17 cellular contexts compared by ENCODE assay signal in genomic region chr6:151495380-151495779, GRCh38. TPM values are rescaled to one million over a fixed set of nuclear protein-coding genes. Genes with fewer than 3 reads are reported as not detected.
A peak's percentile ranks its signal among the peaks of the same experiment; 100 is the strongest.
DNase-seq lines count a peak whose midpoint lies in the region; ATAC-seq and TF ChIP-seq lines count a peak whose summit lies in the region.
"Had no signal": no experiment of that assay in that cellular context is flagged by ENCODE, and none has a peak within 500 bp of the region (broad histone marks: within the 10 kb centered on the region; RNA-seq: fewer than 3 reads in every experiment).

No MANE protein-coding gene starts in this region.

- H3K4me1 ChIP-seq in psoas muscle (peaks cover 5% of the 10 kb centered on the region), aorta (ENCODE audit: control insufficient read depth in 1 of 2, insufficient read depth in 2 of 2, low read length in 2 of 2) (no peaks in the 10 kb centered on the region)

- H3K36me3 ChIP-seq in psoas muscle (ENCODE audit: insufficient read depth in 1 of 2, low read depth in 1 of 2) (no peaks in the 10 kb centered on the region), aorta (ENCODE audit: control insufficient read depth in 1 of 2, insufficient read depth in 2 of 2, low read length in 1 of 2) (no peaks in the 10 kb centered on the region)

- ATAC-seq in T-cell (replicated peaks in 1 of 4) (no peak), psoas muscle (no peak), aorta (ENCODE audit: low FRiP score) (no peak)
- ATAC-seq in activated naive CD4-positive, alpha-beta T cell treated with anti-CD3 and anti-CD28 coated beads, Interleukin-2, amount 50 U/mL, for 72 hours: no peak

- no peaks in the 10 kb centered on the region for H3K36me3 Mint-ChIP-seq in T-helper 1 cell treated with Interleukin-12 subunit alpha and Interleukin-12 subunit beta and Interleukin-4 antibody, amounts not matched to agents 30 μg/mL and 1 μg/mL, for 36 hours (ENCODE audit: low read depth)
- H3K36me3 Mint-ChIP-seq in T-cell (no peaks in the 10 kb centered on the region), glutamatergic neuron (ENCODE audit: unreplicated experiment) (no peaks in the 10 kb centered on the region)
- H3K36me3 Mint-ChIP-seq in activated naive CD4-positive, alpha-beta T cell treated with anti-CD3 and anti-CD28 coated beads, Interleukin-2, amount 50 U/mL, for 72 hours: peaks cover 0 to 5% of the 10 kb centered on the region in 2 donors

- DNase-seq in T-helper 1 cell: no peak
- no peak for DNase-seq in T-cell
- DNase-seq in glutamatergic neuron: no peak
- DNase-seq in psoas muscle: no peak
- no peak for DNase-seq in NCI-H526 (lab: John Stamatoyannopoulos, UW)
- no peak for DNase-seq in activated naive CD4-positive, alpha-beta T cell treated with anti-CD3 and anti-CD28 coated beads, Interleukin-2, amount 50 U/mL, for 72 hours (ENCODE audit: low spot score in 2 of 2)
- DNase-seq in aorta: no peak
- DNase-seq: GOT3, mammary epithelial cell, NCI-H1092, NCI-H2029, NCI-H226, NCI-H774, testis had no signal

- intact Hi-C loops in psoas muscle (cut with DNase I) (no loop called here), aorta (cut with DNase I) (no loop called here)

- H3K27ac ChIP-seq in psoas muscle: no peak overlapping the region
- H3K27ac ChIP-seq in aorta (ENCODE audit: low read depth in 1 of 2, low read length in 2 of 2): no peak overlapping the region
- H3K27ac ChIP-seq: 22Rv1, testis had no signal

- no peaks in the 10 kb centered on the region for H3K9me3 Mint-ChIP-seq in T-helper 1 cell treated with Interleukin-12 subunit alpha and Interleukin-12 subunit beta and Interleukin-4 antibody, amounts not matched to agents 30 μg/mL and 1 μg/mL, for 36 hours
- H3K9me3 Mint-ChIP-seq in T-cell (no peaks in the 10 kb centered on the region), glutamatergic neuron (ENCODE audit: unreplicated experiment) (peaks cover 3% of the 10 kb centered on the region)
- no peaks in the 10 kb centered on the region for H3K9me3 Mint-ChIP-seq in activated naive CD4-positive, alpha-beta T cell treated with anti-CD3 and anti-CD28 coated beads, Interleukin-2, amount 50 U/mL, for 72 hours

- H3K27me3 ChIP-seq in psoas muscle (ENCODE audit: insufficient read depth in 3 of 3, low read length in 2 of 3) (peaks cover 0 to 39% (median 6%) of the 10 kb centered on the region in 3 donors), aorta (ENCODE audit: control insufficient read depth in 1 of 2, insufficient read depth in 2 of 2, low read length in 1 of 2) (no peaks in the 10 kb centered on the region)
- H3K27me3 ChIP-seq: testis had no signal

- H3K4me3 ChIP-seq in psoas muscle (peak overlapping the region; percentile 77), aorta (ENCODE audit: low read length in 2 of 2) (no peak overlapping the region)

- CTCF ChIA-PET in T-cell (lab: Charles Lee): no interaction called here

- H3K4me1 Mint-ChIP-seq in T-helper 1 cell treated with Interleukin-12 subunit alpha and Interleukin-12 subunit beta and Interleukin-4 antibody, amounts not matched to agents 30 μg/mL and 1 μg/mL, for 36 hours (ENCODE audit: low read depth): peaks cover 21% of the 10 kb centered on the region
- H3K4me1 Mint-ChIP-seq in T-cell: peaks cover 8 to 24% (median 17%) of the 10 kb centered on the region in 3 donors
- H3K4me1 Mint-ChIP-seq in glutamatergic neuron (ENCODE audit: low read depth, unreplicated experiment): peaks cover 4% of the 10 kb centered on the region

- WGBS in psoas muscle, 3 donors: 90 to 92% (median 91%) methylated on average over 9 of the region's 9 CpGs
- 85 to 89% methylated on average over 9 of the region's 9 CpGs for WGBS in aorta, 2 donors

- H3K4me3 Mint-ChIP-seq in T-helper 1 cell treated with Interleukin-12 subunit alpha and Interleukin-12 subunit beta and Interleukin-4 antibody, amounts not matched to agents 30 μg/mL and 1 μg/mL, for 36 hours: peak overlapping the region; percentile 58
- peak overlapping the region in 2 of 3 donors; percentile 10 to 66 for H3K4me3 Mint-ChIP-seq in T-cell
- peak overlapping the region; percentile 6 for H3K4me3 Mint-ChIP-seq in glutamatergic neuron (ENCODE audit: unreplicated experiment)

- TF ChIP-seq CTCF in glutamatergic neuron (IDR thresholded peaks at IDR 0.05; ENCODE audit: partially characterized antibody, unreplicated experiment): no peak
- no peak for TF ChIP-seq CTCF in psoas muscle (IDR thresholded peaks at IDR 0.05)

- no peak overlapping the region for H3K27ac Mint-ChIP-seq in T-helper 1 cell treated with Interleukin-12 subunit alpha and Interleukin-12 subunit beta and Interleukin-4 antibody, amounts not matched to agents 30 μg/mL and 1 μg/mL, for 36 hours
- H3K27ac Mint-ChIP-seq in T-cell (no peak overlapping the region), glutamatergic neuron (ENCODE audit: unreplicated experiment) (no peak overlapping the region)
- H3K27ac Mint-ChIP-seq in activated naive CD4-positive, alpha-beta T cell treated with anti-CD3 and anti-CD28 coated beads, Interleukin-2, amount 50 U/mL, for 72 hours: no peak overlapping the region

- H3K27me3 Mint-ChIP-seq in T-helper 1 cell treated with Interleukin-12 subunit alpha and Interleukin-12 subunit beta and Interleukin-4 antibody, amounts not matched to agents 30 μg/mL and 1 μg/mL, for 36 hours (ENCODE audit: low read depth): peaks cover 55% of the 10 kb centered on the region
- H3K27me3 Mint-ChIP-seq in T-cell (peaks cover 47 to 49% of the 10 kb centered on the region in 2 donors), glutamatergic neuron (ENCODE audit: unreplicated experiment) (peaks cover 11% of the 10 kb centered on the region)

- H3K9me3 ChIP-seq in psoas muscle (no peaks in the 10 kb centered on the region), aorta (ENCODE audit: control insufficient read depth, low read length) (no peaks in the 10 kb centered on the region)
- H3K9me3 ChIP-seq: testis had no signal

- POLR2A ChIA-PET in T-cell (lab: Charles Lee): no interaction called here

RNA-seq across cellular contexts. Expression of gene CCDC170, which starts 1.6 kb away (rescaled TPM):
- total RNA-seq in T-cell: under 1 TPM in 2 of 5 donors, not detected in 3; 0.07 to 0.32 TPM
- not detected for total RNA-seq in glutamatergic neuron (ENCODE audit: unreplicated experiment)
- total RNA-seq in psoas muscle: under 1 TPM; 0.14 to 0.25 (median 0.18) TPM
- under 1 TPM; 0.03 to 0.08 (median 0.05) TPM for polyA plus RNA-seq in psoas muscle
- total RNA-seq in activated naive CD4-positive, alpha-beta T cell treated with anti-CD3 and anti-CD28 coated beads, Interleukin-2, amount 50 U/mL, for 72 hours: not detected
- total RNA-seq in aorta: 1 to 10 TPM; 1.4 to 5.4 TPM
- under 1 TPM; 0.05 to 0.75 TPM for polyA plus RNA-seq in aorta
- total RNA-seq: Daoy, mammary epithelial cell had no signal

RNA-seq across cellular contexts. Expression of gene RMND1, which starts 43.5 kb away (rescaled TPM):
- 10 to 100 TPM in 4 of 5 donors, 1 to 10 TPM in 1; 8.0 to 15.6 (median 12.8) TPM for total RNA-seq in T-cell
- 67.0 TPM for total RNA-seq in glutamatergic neuron (ENCODE audit: unreplicated experiment)
- 10 to 100 TPM in 2 of 4 donors, 1 to 10 TPM in 2; 8.0 to 11.7 (median 9.1) TPM for total RNA-seq in psoas muscle
- polyA plus RNA-seq in psoas muscle: 10 to 100 TPM; 11.6 to 18.3 (median 17.3) TPM
- 10 to 100 TPM; 17.8 to 23.4 TPM for total RNA-seq in activated naive CD4-positive, alpha-beta T cell treated with anti-CD3 and anti-CD28 coated beads, Interleukin-2, amount 50 U/mL, for 72 hours
- 10 to 100 TPM; 23.8 to 24.4 TPM for total RNA-seq in aorta
- 10 to 100 TPM; 12.9 to 19.0 TPM for polyA plus RNA-seq in aorta

Comparison
In these comparisons a context has a peak if more than half of its experiments do, and no peak if none do; other contexts are left out.
1. H3K4me3 Mint-ChIP-seq: peak in every context shown above with its lines; median percentile 58 in T-helper 1 cell treated with Interleukin-12 subunit alpha and Interleukin-12 subunit beta and Interleukin-4 antibody, amounts not matched to agents 30 μg/mL and 1 μg/mL, for 36 hours; 38 in T-cell; 6 in glutamatergic neuron.